Comparison of ENCODE assay signal across 8 cellular contexts in genomic region chr17:781920-782731, GRCh38. TPM values are rescaled to one million over a fixed set of nuclear protein-coding genes. Genes with fewer than 3 reads are reported as not detected.
A peak's percentile ranks its signal among the peaks of the same experiment; 100 is the strongest.
DNase-seq lines count a peak whose midpoint lies in the region; FAIRE-seq and TF ChIP-seq lines count a peak whose summit lies in the region.

A gene with protein sequence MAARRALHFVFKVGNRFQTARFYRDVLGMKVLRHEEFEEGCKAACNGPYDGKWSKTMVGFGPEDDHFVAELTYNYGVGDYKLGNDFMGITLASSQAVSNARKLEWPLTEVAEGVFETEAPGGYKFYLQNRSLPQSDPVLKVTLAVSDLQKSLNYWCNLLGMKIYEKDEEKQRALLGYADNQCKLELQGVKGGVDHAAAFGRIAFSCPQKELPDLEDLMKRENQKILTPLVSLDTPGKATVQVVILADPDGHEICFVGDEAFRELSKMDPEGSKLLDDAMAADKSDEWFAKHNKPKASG (minus strand): TSS chr17:782280. CDS start chr17:782255, 25 bp downstream.
A gene with protein sequence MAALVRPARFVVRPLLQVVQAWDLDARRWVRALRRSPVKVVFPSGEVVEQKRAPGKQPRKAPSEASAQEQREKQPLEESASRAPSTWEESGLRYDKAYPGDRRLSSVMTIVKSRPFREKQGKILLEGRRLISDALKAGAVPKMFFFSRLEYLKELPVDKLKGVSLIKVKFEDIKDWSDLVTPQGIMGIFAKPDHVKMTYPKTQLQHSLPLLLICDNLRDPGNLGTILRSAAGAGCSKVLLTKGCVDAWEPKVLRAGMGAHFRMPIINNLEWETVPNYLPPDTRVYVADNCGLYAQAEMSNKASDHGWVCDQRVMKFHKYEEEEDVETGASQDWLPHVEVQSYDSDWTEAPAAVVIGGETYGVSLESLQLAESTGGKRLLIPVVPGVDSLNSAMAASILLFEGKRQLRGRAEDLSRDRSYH (plus strand): TSS chr17:782353. CDS start chr17:782379, 26 bp downstream.

- H3K4me3 Mint-ChIP-seq in activated naive CD4-positive, alpha-beta T cell treated with anti-CD3 and anti-CD28 coated beads for 36 hours = peak within 1 kb of the TSS; percentile 89

- H3K9me2 ChIP-seq in MM.1S (replicated peaks; ENCODE audit: insufficient read depth, low read length) = no peaks in the 10 kb centered on the region

- H3K27ac Mint-ChIP-seq in activated naive CD4-positive, alpha-beta T cell treated with anti-CD3 and anti-CD28 coated beads for 36 hours = peak within 1 kb of the TSS; percentile 93

- peaks cover 35% of the 10 kb centered on the region for H3K4me1 Mint-ChIP-seq in activated naive CD4-positive, alpha-beta T cell treated with anti-CD3 and anti-CD28 coated beads for 36 hours (ENCODE audit: low read depth)

- H3K27me3 ChIP-seq in HAP-1 (ENCODE audit: low read depth) = no peaks in the 10 kb centered on the region
- H3K27me3 ChIP-seq in MM.1S (replicated peaks; ENCODE audit: insufficient read depth, low read length) = no peaks in the 10 kb centered on the region
- H3K27me3 ChIP-seq in SJSA1 (replicated peaks) = no peaks in the 10 kb centered on the region

- no peaks in the 10 kb centered on the region for H3K27me3 Mint-ChIP-seq in activated naive CD4-positive, alpha-beta T cell treated with anti-CD3 and anti-CD28 coated beads for 36 hours (ENCODE audit: low read depth)

- peak; percentile 31 for FAIRE-seq in G401.6 (lab: Jason Lieb, UNC)

- H2AFZ ChIP-seq in MM.1S (ENCODE audit: low read length) = peak within 1 kb of the TSS; percentile 92

- DNase-seq in HAP-1 (ENCODE audit: low spot score in 2 of 2) = peak; percentile 48 to 91
- DNase-seq in MM.1S = peak; percentile 88
- peak; percentile 85 to 91 for DNase-seq in SJSA1 (ENCODE audit: low read depth in 1 of 2, low spot score in 2 of 2)
- peak; percentile 95 for DNase-seq in activated naive CD4-positive, alpha-beta T cell treated with anti-CD3 and anti-CD28 coated beads for 36 hours
- peak; percentile 95 for DNase-seq in germinal center (ENCODE audit: low spot score)
- DNase-seq in nucleus accumbens (lab: John Stamatoyannopoulos, UW) = peak in 55 of 56 donors; percentile 55 to 96 (median 85)
- DNase-seq in superior temporal gyrus (ENCODE audit: extremely low spot score) = peak; percentile 90

- H3K4me1 ChIP-seq in HAP-1 (peaks cover 14% of the 10 kb centered on the region), MM.1S (ENCODE audit: low read length) (peaks cover 12% of the 10 kb centered on the region), SJSA1 (replicated peaks) (peaks cover 10% of the 10 kb centered on the region)

- peaks cover 19% of the 10 kb centered on the region for H3K36me3 Mint-ChIP-seq in activated naive CD4-positive, alpha-beta T cell treated with anti-CD3 and anti-CD28 coated beads for 36 hours (ENCODE audit: low read depth)

- H3K79me2 ChIP-seq in MM.1S (ENCODE audit: low read length) = peaks cover 45% of the 10 kb centered on the region

- H3K9me3 Mint-ChIP-seq in activated naive CD4-positive, alpha-beta T cell treated with anti-CD3 and anti-CD28 coated beads for 36 hours = no peaks in the 10 kb centered on the region

- H3K36me3 ChIP-seq in HAP-1 (replicated peaks) (peaks cover 46% of the 10 kb centered on the region), MM.1S (replicated peaks; ENCODE audit: insufficient read depth, low read length) (no peaks in the 10 kb centered on the region), SJSA1 (peaks cover 35% of the 10 kb centered on the region)

- in situ Hi-C loops in HAP-1 (cut with MboI; ENCODE audit: low sequenced_read_pairs) = no loop called here

- CTCF ChIA-PET in activated naive CD4-positive, alpha-beta T cell treated with anti-CD3 and anti-CD28 coated beads for 36 hours (lab: Charles Lee) = interaction anchor here (0.6 to 2.0 kb wide), 5 partner anchors 16 to 272 kb away, joined by 3 to 6 read pairs (median 5); partner anchors contain the start of gene TIMM22

- no peaks in the 10 kb centered on the region for H3F3A ChIP-seq in MM.1S (ENCODE audit: insufficient read depth, low read length)

- H3K9ac ChIP-seq in MM.1S (ENCODE audit: low read length) = peak within 1 kb of the TSS; percentile 66

- no peaks in the 10 kb centered on the region for H4K20me1 ChIP-seq in MM.1S (ENCODE audit: insufficient read depth, low read length)

- intact Hi-C loops in activated naive CD4-positive, alpha-beta T cell treated with anti-CD3 and anti-CD28 coated beads for 36 hours (cut with micrococcal nuclease) = loop anchor here (1.0 to 2.0 kb wide), 4 partner anchors 30 to 369 kb away; partner anchors contain the start of genes GEMIN4 and VPS53

- TF ChIP-seq CTCF in MM.1S (IDR thresholded peaks at IDR 0.05; ENCODE audit: low read length) = 0 out of 2 replicates have a peak, but pooled peaks have one; percentile 9

- H3K9me3 ChIP-seq in HAP-1 (no peaks in the 10 kb centered on the region), MM.1S (replicated peaks; ENCODE audit: insufficient read depth, low read length) (no peaks in the 10 kb centered on the region), SJSA1 (replicated peaks) (no peaks in the 10 kb centered on the region)

- H3K4me3 ChIP-seq in HAP-1 (peak within 1 kb of the TSS; percentile 93), MM.1S (ENCODE audit: low read length) (peak within 1 kb of the TSS; percentile 98), SJSA1 (peak within 1 kb of the TSS; percentile 74)

- peak within 1 kb of the TSS; percentile 93 for H3K4me2 ChIP-seq in MM.1S (ENCODE audit: low read depth, low read length)

- H3K27ac ChIP-seq in MM.1S (ENCODE audit: low read length) (peak within 1 kb of the TSS; percentile 48; the same call in 1 of the 2 replicates), SJSA1 (peak within 1 kb of the TSS; percentile 28)

RNA-seq across cellular contexts. Expression of the first gene that starts in this region (rescaled TPM):
- 64.7 and 77.1 TPM in 2 replicates for total RNA-seq in SJSA1 (2014; rRNA removed; shearing (Covaris generic))
- 10 to 100 TPM; 61.1 to 63.7 TPM for total RNA-seq in activated naive CD4-positive, alpha-beta T cell treated with anti-CD3 and anti-CD28 coated beads for 36 hours

RNA-seq across cellular contexts. Expression of the second gene that starts in this region (rescaled TPM):
- 21.3 and 40.2 TPM in 2 replicates for total RNA-seq in SJSA1 (2014; rRNA removed; shearing (Covaris generic))
- 10 to 100 TPM; 22.8 to 25.6 TPM for total RNA-seq in activated naive CD4-positive, alpha-beta T cell treated with anti-CD3 and anti-CD28 coated beads for 36 hours

Comparison
In these comparisons a context has a peak if more than half of its experiments do, and no peak if none do; other contexts are left out.
1. Peak in every context shown above with its lines: DNase-seq, H3K4me3 ChIP-seq and H3K27ac ChIP-seq.